ENCODE assay signal across 8 cellular contexts in genomic region chr12:6892683-6893082, GRCh38. TPM values are rescaled to one million over a fixed set of nuclear protein-coding genes. Genes with fewer than 3 reads are reported as not detected.
DNase-seq lines count a peak whose midpoint lies in the region; ATAC-seq and TF ChIP-seq lines count a peak whose summit lies in the region.
"Not testable (repeated sequence)": the region's sequence is repeated elsewhere in the genome, so short reads cannot be mapped to it uniquely, and the experiment has no call there.

No MANE protein-coding gene starts in this region.

- ATAC-seq in CD4-positive, alpha-beta T cell (ENCODE audit: poor library complexity); WTC11; activated CD8-positive, alpha-beta memory T cell treated with anti-CD3 and anti-CD28 coated beads, Interleukin-2, amount 10 ng/mL, durations not matched to agents 7 days and 5 days: not testable (repeated sequence)

- TF ChIP-seq CTCF in CD4-positive, alpha-beta T cell (IDR thresholded peaks at IDR 0.05); HEK293 (tag by site-specific recombination; IDR thresholded peaks at IDR 0.05); WTC11 (IDR thresholded peaks at IDR 0.05); endothelial cell (IDR thresholded peaks at IDR 0.05; ENCODE audit: unreplicated experiment); nephron (IDR thresholded peaks at IDR 0.05; ENCODE audit: unreplicated experiment in 3 of 3); type B pancreatic cell (conservative IDR thresholded peaks at IDR 0.05): not testable (repeated sequence)

- POLR2A ChIA-PET in CD4-positive, alpha-beta T cell (lab: Charles Lee), result not testable (repeated sequence)
- POLR2A ChIA-PET in HEK293 (lab: Yijun Ruan, JAX), result interaction anchor here (0.7 to 2.8 kb wide), 3 partner anchors 20 to 278 kb away, joined by 5 to 56 read pairs (median 18); partner anchors contain the start of genes SPSB2 and TPI1
- POLR2A ChIA-PET in WTC11 (lab: Charles Lee), result interaction anchor here (0.7 to 1.4 kb wide), 2 partner anchors 22 to 45 kb away, joined by 5 to 6 read pairs; no protein-coding TSS in a partner anchor

- H3K27me3 ChIP-seq in CD4-positive, alpha-beta T cell (ENCODE audit: control insufficient read depth, insufficient read depth, low read length), result not testable (repeated sequence)

- not testable (repeated sequence) for H3K27ac ChIP-seq in CD4-positive, alpha-beta T cell (ENCODE audit: low read depth, low read length); HEK293 (ENCODE audit: extremely low read depth, low read depth, low read length)

- not testable (repeated sequence) for H3K4me1 ChIP-seq in HEK293 (ENCODE audit: control insufficient read depth, insufficient read depth, low read length)

- peak overlapping the region; percentile 35 for H3K4me3 Mint-ChIP-seq in CD4-positive, alpha-beta T cell
- not testable (repeated sequence) for H3K4me3 Mint-ChIP-seq in WTC11
- H3K4me3 Mint-ChIP-seq in activated CD8-positive, alpha-beta memory T cell treated with anti-CD3 and anti-CD28 coated beads, Interleukin-2, amount 10 ng/mL, durations not matched to agents 7 days and 5 days, result peak overlapping the region; percentile 52
- peak overlapping the region; percentile 42 for H3K4me3 Mint-ChIP-seq in activated naive CD8-positive, alpha-beta T cell
- H3K4me3 Mint-ChIP-seq in endothelial cell (ENCODE audit: unreplicated experiment), result peak overlapping the region; percentile 37
- peak overlapping the region; percentile 31 to 64 (median 58) for H3K4me3 Mint-ChIP-seq in nephron
- peak overlapping the region; percentile 61 for H3K4me3 Mint-ChIP-seq in type B pancreatic cell

- CTCF ChIA-PET in CD4-positive, alpha-beta T cell (lab: Charles Lee), result interaction anchor here (2.2 to 3.7 kb wide), 2 partner anchors 22 to 52 kb away, joined by 21 to 153 read pairs; partner anchors contain the start of genes C12orf57, RNU7-1, SPSB2 and TPI1
- CTCF ChIA-PET in HEK293 (lab: Yijun Ruan, JAX) (interaction anchor here (1.0 to 2.4 kb wide), 6 partner anchors 17 to 217 kb away, joined by 3 to 35 read pairs (median 8); partner anchors contain the start of genes C12orf57, C1RL, RNU7-1 and SPSB2), WTC11 (lab: Charles Lee) (interaction anchor here (2.0 to 3.6 kb wide), 4 partner anchors 13 to 51 kb away, joined by 9 to 83 read pairs (median 46); partner anchors contain the start of genes C12orf57, LRRC23, RNU7-1 and SPSB2)
- CTCF ChIA-PET in activated CD8-positive, alpha-beta memory T cell treated with anti-CD3 and anti-CD28 coated beads, Interleukin-2, amount 10 ng/mL, durations not matched to agents 7 days and 5 days (lab: Charles Lee), result interaction anchor here (1.7 to 5.2 kb wide), 9 partner anchors 11 to 72 kb away, joined by 6 to 90 read pairs (median 16); partner anchors contain the start of genes LRRC23, SPSB2 and TPI1

- H3K27ac Mint-ChIP-seq in CD4-positive, alpha-beta T cell, result peak overlapping the region; percentile 36
- H3K27ac Mint-ChIP-seq in WTC11 (peak overlapping the region; percentile 25; the same call in 1 of the 2 replicates), nephron (peak overlapping the region; percentile 98 to 99 (median 99)), type B pancreatic cell (peak overlapping the region; percentile 14)
- H3K27ac Mint-ChIP-seq in activated CD8-positive, alpha-beta memory T cell treated with anti-CD3 and anti-CD28 coated beads, Interleukin-2, amount 10 ng/mL, durations not matched to agents 7 days and 5 days, result peak overlapping the region; percentile 56
- H3K27ac Mint-ChIP-seq in activated naive CD8-positive, alpha-beta T cell, result peak overlapping the region; percentile 64
- H3K27ac Mint-ChIP-seq in endothelial cell (ENCODE audit: unreplicated experiment), result not testable (repeated sequence)

- H3K4me1 Mint-ChIP-seq in CD4-positive, alpha-beta T cell (ENCODE audit: low read depth), result peaks cover 13% of the 10 kb centered on the region
- H3K4me1 Mint-ChIP-seq in WTC11 (peaks cover 21% of the 10 kb centered on the region), endothelial cell (ENCODE audit: unreplicated experiment) (peaks cover 10% of the 10 kb centered on the region)
- peaks cover 29% of the 10 kb centered on the region for H3K4me1 Mint-ChIP-seq in activated CD8-positive, alpha-beta memory T cell treated with anti-CD3 and anti-CD28 coated beads, Interleukin-2, amount 10 ng/mL, durations not matched to agents 7 days and 5 days
- peaks cover 14% of the 10 kb centered on the region for H3K4me1 Mint-ChIP-seq in activated naive CD8-positive, alpha-beta T cell (ENCODE audit: low read depth)
- not testable (repeated sequence) for H3K4me1 Mint-ChIP-seq in nephron; type B pancreatic cell (ENCODE audit: unreplicated experiment)

- H3K9me3 ChIP-seq in CD4-positive, alpha-beta T cell (ENCODE audit: control insufficient read depth, low read length); HEK293 (ENCODE audit: control insufficient read depth, insufficient read depth, low read depth, low read length): not testable (repeated sequence)

- H3K36me3 ChIP-seq in HEK293 (ENCODE audit: control insufficient read depth in 2 of 2, insufficient read depth in 1 of 2, low read length in 2 of 2), result not testable (repeated sequence)

- intact Hi-C loops in CD4-positive, alpha-beta T cell (cut with DNase I, micrococcal nuclease), result loop anchor here in 1 of 2 experiments (5.0 kb wide), 1 partner anchor 40 kb away; the partner anchor contains the start of genes CDCA3 and USP5

- H3K4me3 ChIP-seq in HEK293 (ENCODE audit: low read depth, low read length), result not testable (repeated sequence)

- not testable (repeated sequence) for H3K27me3 Mint-ChIP-seq in CD4-positive, alpha-beta T cell; WTC11 (ENCODE audit: low read depth); activated CD8-positive, alpha-beta memory T cell treated with anti-CD3 and anti-CD28 coated beads, Interleukin-2, amount 10 ng/mL, durations not matched to agents 7 days and 5 days; activated naive CD8-positive, alpha-beta T cell; endothelial cell (ENCODE audit: unreplicated experiment); nephron (ENCODE audit: low read depth); type B pancreatic cell

- H3K9me3 Mint-ChIP-seq in CD4-positive, alpha-beta T cell; WTC11; activated CD8-positive, alpha-beta memory T cell treated with anti-CD3 and anti-CD28 coated beads, Interleukin-2, amount 10 ng/mL, durations not matched to agents 7 days and 5 days (ENCODE audit: low read depth); activated naive CD8-positive, alpha-beta T cell (ENCODE audit: low read depth); endothelial cell (ENCODE audit: unreplicated experiment); nephron; type B pancreatic cell: not testable (repeated sequence)

- H3K36me3 Mint-ChIP-seq in CD4-positive, alpha-beta T cell (ENCODE audit: low read depth); WTC11; activated CD8-positive, alpha-beta memory T cell treated with anti-CD3 and anti-CD28 coated beads, Interleukin-2, amount 10 ng/mL, durations not matched to agents 7 days and 5 days; activated naive CD8-positive, alpha-beta T cell; endothelial cell (ENCODE audit: low read depth, unreplicated experiment); nephron (ENCODE audit: low read depth); type B pancreatic cell: not testable (repeated sequence)

- not testable (repeated sequence) for DNase-seq in CD4-positive, alpha-beta T cell; WTC11 (ENCODE audit: low spot score); activated CD8-positive, alpha-beta memory T cell treated with anti-CD3 and anti-CD28 coated beads, Interleukin-2, amount 10 ng/mL, durations not matched to agents 7 days and 5 days; endothelial cell (ENCODE audit: low spot score); type B pancreatic cell (ENCODE audit: extremely low spot score, unreplicated experiment)

RNA-seq across cellular contexts. Expression of gene LRRC23, which starts 11.9 kb away (rescaled TPM):
- total RNA-seq in CD4-positive, alpha-beta T cell, result 1 to 10 TPM; 3.2 to 4.7 TPM
- total RNA-seq in WTC11 (2021), result 3.1 to 5.3 TPM (median 4.9 TPM) in 3 replicates
- total RNA-seq in activated CD8-positive, alpha-beta memory T cell treated with anti-CD3 and anti-CD28 coated beads, Interleukin-2, amount 10 ng/mL, durations not matched to agents 7 days and 5 days, result 1 to 10 TPM; 4.9 to 8.7 TPM
- total RNA-seq in endothelial cell (ENCODE audit: unreplicated experiment), result 5.7 TPM
- total RNA-seq in type B pancreatic cell (ENCODE audit: low replicate concordance), result 10.1 and 20.0 TPM in 2 replicates

RNA-seq across cellular contexts. Expression of gene SPSB2, which starts 19.6 kb away (rescaled TPM):
- 1 to 10 TPM; 3.2 to 3.3 TPM for total RNA-seq in CD4-positive, alpha-beta T cell
- total RNA-seq in WTC11 (2021) (21.2 to 25.5 TPM (median 22.7 TPM) in 3 replicates), endothelial cell (ENCODE audit: unreplicated experiment) (6.7 TPM), type B pancreatic cell (ENCODE audit: low replicate concordance) (6.5 and 13.9 TPM in 2 replicates)
- 10 to 100 TPM; 10.5 to 14.4 TPM for total RNA-seq in activated CD8-positive, alpha-beta memory T cell treated with anti-CD3 and anti-CD28 coated beads, Interleukin-2, amount 10 ng/mL, durations not matched to agents 7 days and 5 days

RNA-seq across cellular contexts. Expression of gene ENO2, which starts 21.7 kb away (rescaled TPM):
- 100 to 1,000 TPM in 1 of 2 experiments, 10 to 100 TPM in 1; 85.6 to 103 TPM for total RNA-seq in CD4-positive, alpha-beta T cell
- total RNA-seq in WTC11 (2021) (118 to 170 TPM (median 165 TPM) in 3 replicates), endothelial cell (ENCODE audit: unreplicated experiment) (5.3 TPM), type B pancreatic cell (ENCODE audit: low replicate concordance) (32.2 and 33.1 TPM in 2 replicates)
- 100 to 1,000 TPM; 106 to 171 TPM for total RNA-seq in activated CD8-positive, alpha-beta memory T cell treated with anti-CD3 and anti-CD28 coated beads, Interleukin-2, amount 10 ng/mL, durations not matched to agents 7 days and 5 days

RNA-seq across cellular contexts. Expression of gene TPI1, which starts 25.4 kb away (rescaled TPM):
- 10 to 100 TPM; 46.8 to 48.7 TPM for total RNA-seq in CD4-positive, alpha-beta T cell
- total RNA-seq in WTC11 (2021) (1,045 to 1,242 TPM (median 1,195 TPM) in 3 replicates), endothelial cell (ENCODE audit: unreplicated experiment) (356 TPM), type B pancreatic cell (ENCODE audit: low replicate concordance) (565 and 954 TPM in 2 replicates)
- total RNA-seq in activated CD8-positive, alpha-beta memory T cell treated with anti-CD3 and anti-CD28 coated beads, Interleukin-2, amount 10 ng/mL, durations not matched to agents 7 days and 5 days, result 1,000 to 10,000 TPM; 1,086 to 1,277 TPM

RNA-seq across cellular contexts. Expression of gene ATN1, which starts 35.1 kb away (rescaled TPM):
- 10 to 100 TPM; 28.7 to 29.6 TPM for total RNA-seq in CD4-positive, alpha-beta T cell
- total RNA-seq in WTC11 (2021) (80.0 to 87.1 TPM (median 80.5 TPM) in 3 replicates), endothelial cell (ENCODE audit: unreplicated experiment) (144 TPM), type B pancreatic cell (ENCODE audit: low replicate concordance) (131 and 139 TPM in 2 replicates)
- total RNA-seq in activated CD8-positive, alpha-beta memory T cell treated with anti-CD3 and anti-CD28 coated beads, Interleukin-2, amount 10 ng/mL, durations not matched to agents 7 days and 5 days, result 10 to 100 TPM; 38.3 to 40.1 TPM
